In genomic region chr2:133844214-133844892, GRCh38 we compare ENCODE assay signal across 8 cellular contexts.
A peak's percentile ranks its signal among the peaks of the same experiment; 100 is the strongest.
DNase-seq lines count a peak whose midpoint lies in the region; ATAC-seq, FAIRE-seq and TF ChIP-seq lines count a peak whose summit lies in the region.

No MANE protein-coding gene starts in this region.

- no peaks in the 10 kb centered on the region for H3K36me3 Mint-ChIP-seq in GM23338 (ENCODE audit: low read depth)
- no peaks in the 10 kb centered on the region for H3K36me3 Mint-ChIP-seq in T-cell

- no peaks in the 10 kb centered on the region for H3K36me3 ChIP-seq in DND-41 (ENCODE audit: insufficient read depth, low read length)
- H3K36me3 ChIP-seq in GM23338 (ENCODE audit: insufficient read depth): no peaks in the 10 kb centered on the region
- H3K36me3 ChIP-seq in hepatocyte (replicated peaks; ENCODE audit: insufficient read depth, low read depth): no peaks in the 10 kb centered on the region
- H3K36me3 ChIP-seq in small intestine (ENCODE audit: control insufficient read depth in 2 of 2, insufficient read depth in 2 of 2, low read length in 2 of 2): no peaks in the 10 kb centered on the region

- H3K4me2 ChIP-seq in DND-41 (ENCODE audit: insufficient read depth, low read length) (no peak overlapping the region), GM23338 (no peak overlapping the region), hepatocyte (no peak overlapping the region)

- H3K27ac ChIP-seq in DND-41 (ENCODE audit: low read length): no peak overlapping the region
- H3K27ac ChIP-seq in GM23338 (ENCODE audit: low read depth): no peak overlapping the region
- no peak overlapping the region for H3K27ac ChIP-seq in hepatocyte
- H3K27ac ChIP-seq in small intestine (ENCODE audit: low read depth in 1 of 2, low read length in 1 of 2): no peak overlapping the region

- H3K79me2 ChIP-seq in DND-41 (ENCODE audit: insufficient read depth, low read length): no peaks in the 10 kb centered on the region
- no peaks in the 10 kb centered on the region for H3K79me2 ChIP-seq in GM23338 (replicated peaks; ENCODE audit: insufficient read depth)
- no peaks in the 10 kb centered on the region for H3K79me2 ChIP-seq in hepatocyte

- peak; percentile 94 for TF ChIP-seq CTCF in DND-41 (IDR thresholded peaks at IDR 0.05; ENCODE audit: borderline replicate concordance, extremely low read depth, low read length, poor library complexity, severe bottlenecking)
- peak; percentile 90 to 98 for TF ChIP-seq CTCF in GM23338 (conservative IDR thresholded peaks at IDR 0.05; ENCODE audit: low read depth in 2 of 2)
- peak; percentile 91 for TF ChIP-seq CTCF in hepatocyte (IDR thresholded peaks at IDR 0.05; ENCODE audit: poor library complexity)

- H3K27me3 Mint-ChIP-seq in GM23338 (ENCODE audit: insufficient read depth, low read depth, poor library complexity) (peaks cover 8% of the 10 kb centered on the region), T-cell (peaks cover 14 to 15% of the 10 kb centered on the region in 2 donors)

- DNase-seq in DND-41: peak; percentile 63
- peak; percentile 87 for DNase-seq in GM23338 (ENCODE audit: low spot score)
- peak; percentile 39 for DNase-seq in MV-4-11 (lab: John Stamatoyannopoulos, UW)
- DNase-seq in T-cell: peak in 31 of 34 experiments; percentile 2 to 50 (median 33)
- DNase-seq in anterior cingulate cortex (lab: John Stamatoyannopoulos, UW): peak in 51 of 58 donors; percentile 2 to 79 (median 35)
- DNase-seq in hepatocyte (ENCODE audit: low spot score): peak; percentile 85
- peak; percentile 80 for DNase-seq in small intestine

- CTCF ChIA-PET in T-cell (lab: Charles Lee): interaction anchor here (0.6 to 2.4 kb wide), 13 partner anchors 9 to 1837 kb away, joined by 3 to 11 read pairs (median 4); no protein-coding TSS in a partner anchor

- H2AFZ ChIP-seq in DND-41 (ENCODE audit: low read depth, low read length) (no peak overlapping the region), GM23338 (no peak overlapping the region), hepatocyte (no peak overlapping the region)

- H3K4me3 Mint-ChIP-seq in GM23338 (no peak overlapping the region), T-cell (no peak overlapping the region)

- H3K9me3 ChIP-seq in DND-41 (ENCODE audit: insufficient read depth, low read length, severe bottlenecking) (no peaks in the 10 kb centered on the region), hepatocyte (ENCODE audit: low read depth) (no peaks in the 10 kb centered on the region), small intestine (ENCODE audit: control insufficient read depth, low read depth) (no peaks in the 10 kb centered on the region)

- H3K27me3 ChIP-seq in DND-41 (ENCODE audit: insufficient read depth, low read length, poor library complexity) (peaks cover 20% of the 10 kb centered on the region), GM23338 (ENCODE audit: insufficient read depth) (no peaks in the 10 kb centered on the region), hepatocyte (no peaks in the 10 kb centered on the region), small intestine (ENCODE audit: control insufficient read depth in 2 of 2, insufficient read depth in 2 of 2, low read length in 2 of 2) (no peaks in the 10 kb centered on the region)

- no peaks in the 10 kb centered on the region for H3K4me1 ChIP-seq in DND-41 (ENCODE audit: insufficient read depth, low read length)
- no peaks in the 10 kb centered on the region for H3K4me1 ChIP-seq in GM23338 (ENCODE audit: insufficient read depth)
- H3K4me1 ChIP-seq in hepatocyte (ENCODE audit: insufficient read depth): no peaks in the 10 kb centered on the region
- H3K4me1 ChIP-seq in small intestine (ENCODE audit: control insufficient read depth in 2 of 2, insufficient read depth in 1 of 2, low read depth in 1 of 2, low read length in 1 of 2): no peaks in the 10 kb centered on the region

- no peaks in the 10 kb centered on the region for H3F3A ChIP-seq in GM23338 (replicated peaks; ENCODE audit: low read depth)

- POLR2A ChIA-PET in T-cell (lab: Charles Lee): interaction anchor here in 1 of 2 donors (0.5 kb wide), 1 partner anchor 1107 kb away, joined by 3 read pairs; no protein-coding TSS in a partner anchor

- peaks cover 6% of the 10 kb centered on the region for H3K4me1 Mint-ChIP-seq in GM23338
- peaks cover 4 to 5% (median 5%) of the 10 kb centered on the region in 3 donors for H3K4me1 Mint-ChIP-seq in T-cell

- H3K9me2 ChIP-seq in GM23338 (ENCODE audit: insufficient read depth): no peaks in the 10 kb centered on the region
- no peaks in the 10 kb centered on the region for H3K9me2 ChIP-seq in hepatocyte (replicated peaks; ENCODE audit: insufficient read depth)

- H3K9ac ChIP-seq in DND-41 (ENCODE audit: low read depth, low read length): no peak overlapping the region

- H4K20me1 ChIP-seq in DND-41 (ENCODE audit: insufficient read depth, low read length) (no peaks in the 10 kb centered on the region), GM23338 (replicated peaks; ENCODE audit: insufficient read depth) (no peaks in the 10 kb centered on the region), hepatocyte (ENCODE audit: insufficient read depth, poor library complexity, severe bottlenecking) (no peaks in the 10 kb centered on the region)

- 29% methylated on average over 9 of the region's 9 CpGs for WGBS in hepatocyte (ENCODE audit: low lambda C conversion rate, missing lambda C conversion rate)
- 27 to 31% (median 28%) methylated on average over 9 of the region's 9 CpGs for WGBS in small intestine, 3 donors

- H3K9me3 Mint-ChIP-seq in GM23338 (no peaks in the 10 kb centered on the region), T-cell (no peaks in the 10 kb centered on the region)

- ATAC-seq in DND-41 (ENCODE audit: insufficient read depth, low read depth): peak; percentile 94
- peak; percentile 98 for ATAC-seq in GM23338
- ATAC-seq in T-cell (replicated peaks in 1 of 4): peak in 3 of 4 experiments; percentile 52 to 61 (median 53)
- ATAC-seq in GM18520 (IDR thresholded peaks at IDR 0.05; ENCODE audit: unreplicated experiment): no peak

- H3K27ac Mint-ChIP-seq in GM23338 (no peak overlapping the region), T-cell (no peak overlapping the region)

- no peak overlapping the region for H3K4me3 ChIP-seq in DND-41 (ENCODE audit: low read depth in 1 of 2, low read length in 2 of 2)
- no peak overlapping the region for H3K4me3 ChIP-seq in GM23338
- no peak overlapping the region for H3K4me3 ChIP-seq in hepatocyte
- H3K4me3 ChIP-seq in small intestine (ENCODE audit: low read depth in 1 of 2, low read length in 2 of 2): no peak overlapping the region

- no peak for FAIRE-seq in small intestine (lab: Jason Lieb, UNC)

TF ChIP-seq in GM23338, 12 proteins besides CTCF, POLR2A, EP300 and RAD21 (continues in another document):
- no peak for TF ChIP-seq ZNF114 (CRISPR knock-in tag; IDR thresholded peaks at IDR 0.05)
- TF ChIP-seq ZNF462 (CRISPR knock-in tag; IDR thresholded peaks at IDR 0.05): no peak

Comparison
In these comparisons a context has a peak if more than half of its experiments do, and no peak if none do; other contexts are left out.
1. DNase-seq: peak in every context shown above with its lines; median percentile 87 in GM23338; 85 in hepatocyte; 80 in small intestine; 63 in DND-41; 39 in MV-4-11; 35 in anterior cingulate cortex; 33 in T-cell.